Comparison of ENCODE assay signal across 11 cellular contexts in genomic region chr9:106717686-106718085, GRCh38.
A peak's percentile ranks its signal among the peaks of the same experiment; 100 is the strongest.
DNase-seq lines count a peak whose midpoint lies in the region; ATAC-seq, FAIRE-seq and TF ChIP-seq lines count a peak whose summit lies in the region.
"Had no signal": no experiment of that assay in that cellular context is flagged by ENCODE, and none has a peak within 500 bp of the region (broad histone marks: within the 10 kb centered on the region; RNA-seq: fewer than 3 reads in every experiment).

No MANE protein-coding gene starts in this region.

- ATAC-seq in omental fat pad (ENCODE audit: low FRiP score), result peak; percentile 75

- peak; percentile 81 for DNase-seq in EH (ENCODE audit: low read depth)
- DNase-seq in RCC 7860 (ENCODE audit: low spot score), result peak; percentile 65
- peak; percentile 75 for DNase-seq in fibroblast of gingiva (ENCODE audit: low read depth)
- no peak for DNase-seq in omental fat pad (ENCODE audit: low spot score)
- DNase-seq in C1 segment of cervical spinal cord (lab: John Stamatoyannopoulos, UW), result no peak
- no peak for DNase-seq in iPS-NIHi11 (ENCODE audit: low spot score)
- DNase-seq in HuH-7 (ENCODE audit: low spot score), result no peak
- no peak for DNase-seq in GDM1 (lab: John Stamatoyannopoulos, UW)
- DNase-seq: central memory CD4-positive, alpha-beta T cell; DND-41; posterior cingulate gyrus had no signal

- FAIRE-seq in RCC 7860 (lab: Jason Lieb, UNC), result peak; percentile 82

- no peak for TF ChIP-seq CTCF in omental fat pad (IDR thresholded peaks at IDR 0.05)

Comparison
In these comparisons a context has a peak if more than half of its experiments do, and no peak if none do; other contexts are left out.
1. DNase-seq: peak in EH (single experiment), RCC 7860 (single experiment) and fibroblast of gingiva (single experiment); none in omental fat pad (single experiment), C1 segment of cervical spinal cord (0 of 14), iPS-NIHi11 (single experiment), HuH-7 (single experiment) and GDM1 (single experiment).